8 cellular contexts compared by ENCODE assay signal in the genomic region with DNA sequence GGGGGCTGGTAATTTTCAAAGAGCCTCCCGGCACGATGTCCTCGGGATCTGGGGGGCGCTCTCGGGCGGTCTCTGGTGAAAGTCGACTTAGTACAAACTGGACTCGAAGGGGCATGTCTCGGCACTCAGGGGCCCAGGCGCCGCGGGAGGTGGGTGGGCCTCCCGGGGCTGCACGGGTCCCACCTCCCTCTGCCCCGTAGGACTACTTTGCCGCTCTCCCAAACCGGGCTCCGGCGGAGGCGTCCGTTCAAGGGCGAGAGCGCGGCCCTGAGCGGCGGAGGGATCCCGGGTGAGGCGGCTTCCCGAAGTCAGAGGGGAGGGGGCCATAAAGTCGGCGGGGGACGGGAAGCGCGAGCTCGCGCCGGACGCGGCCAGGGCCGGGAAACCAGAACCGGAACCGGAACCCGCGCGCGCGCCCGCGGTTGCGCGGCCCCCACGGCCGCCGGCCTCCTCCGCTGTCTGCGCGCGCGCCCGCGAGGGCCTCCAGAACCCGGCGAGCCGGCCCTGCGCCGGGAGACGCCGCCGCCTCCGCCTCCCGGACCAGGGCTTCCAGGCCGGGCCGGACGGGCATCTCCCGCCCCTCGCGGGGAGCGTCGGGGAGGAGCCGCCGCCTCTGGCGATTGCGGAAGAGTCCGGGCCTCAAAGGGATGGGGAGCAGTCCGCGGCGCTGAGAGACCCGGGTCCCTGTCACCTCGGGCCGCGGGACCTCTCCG. TPM values are rescaled to one million over a fixed set of nuclear protein-coding genes. Genes with fewer than 3 reads are reported as not detected.
DNase-seq lines count a peak whose midpoint lies in the region; ATAC-seq and TF ChIP-seq lines count a peak whose summit lies in the region.

A gene with protein sequence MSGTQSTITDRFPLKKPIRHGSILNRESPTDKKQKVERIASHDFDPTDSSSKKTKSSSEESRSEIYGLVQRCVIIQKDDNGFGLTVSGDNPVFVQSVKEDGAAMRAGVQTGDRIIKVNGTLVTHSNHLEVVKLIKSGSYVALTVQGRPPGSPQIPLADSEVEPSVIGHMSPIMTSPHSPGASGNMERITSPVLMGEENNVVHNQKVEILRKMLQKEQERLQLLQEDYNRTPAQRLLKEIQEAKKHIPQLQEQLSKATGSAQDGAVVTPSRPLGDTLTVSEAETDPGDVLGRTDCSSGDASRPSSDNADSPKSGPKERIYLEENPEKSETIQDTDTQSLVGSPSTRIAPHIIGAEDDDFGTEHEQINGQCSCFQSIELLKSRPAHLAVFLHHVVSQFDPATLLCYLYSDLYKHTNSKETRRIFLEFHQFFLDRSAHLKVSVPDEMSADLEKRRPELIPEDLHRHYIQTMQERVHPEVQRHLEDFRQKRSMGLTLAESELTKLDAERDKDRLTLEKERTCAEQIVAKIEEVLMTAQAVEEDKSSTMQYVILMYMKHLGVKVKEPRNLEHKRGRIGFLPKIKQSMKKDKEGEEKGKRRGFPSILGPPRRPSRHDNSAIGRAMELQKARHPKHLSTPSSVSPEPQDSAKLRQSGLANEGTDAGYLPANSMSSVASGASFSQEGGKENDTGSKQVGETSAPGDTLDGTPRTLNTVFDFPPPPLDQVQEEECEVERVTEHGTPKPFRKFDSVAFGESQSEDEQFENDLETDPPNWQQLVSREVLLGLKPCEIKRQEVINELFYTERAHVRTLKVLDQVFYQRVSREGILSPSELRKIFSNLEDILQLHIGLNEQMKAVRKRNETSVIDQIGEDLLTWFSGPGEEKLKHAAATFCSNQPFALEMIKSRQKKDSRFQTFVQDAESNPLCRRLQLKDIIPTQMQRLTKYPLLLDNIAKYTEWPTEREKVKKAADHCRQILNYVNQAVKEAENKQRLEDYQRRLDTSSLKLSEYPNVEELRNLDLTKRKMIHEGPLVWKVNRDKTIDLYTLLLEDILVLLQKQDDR (N-terminal part only) (plus strand): TSS at position 486 of the 713 bp plus-strand sequence. CDS start 831 bp downstream, outside the sequence.

- H3K9me3 ChIP-seq in right atrium auricular region (no peaks in the 10 kb centered on the region), psoas muscle (no peaks in the 10 kb centered on the region)

- H3K36me3 ChIP-seq in GM06990 (ENCODE audit: control insufficient read depth, insufficient read depth, low read length) (no peaks in the 10 kb centered on the region), right atrium auricular region (no peaks in the 10 kb centered on the region), psoas muscle (ENCODE audit: insufficient read depth in 1 of 2, low read depth in 1 of 2) (no peaks in the 10 kb centered on the region)

- peak; percentile 83 to 89 (median 84) for ATAC-seq in psoas muscle

- H3K27me3 ChIP-seq in GM06990 (replicated peaks; ENCODE audit: control insufficient read depth, insufficient read depth, low read length) (no peaks in the 10 kb centered on the region), right atrium auricular region (no peaks in the 10 kb centered on the region), psoas muscle (ENCODE audit: insufficient read depth in 3 of 3, low read length in 2 of 3) (no peaks in the 10 kb centered on the region)

- peak; percentile 76 for TF ChIP-seq CTCF in GM06990 (IDR thresholded peaks at IDR 0.05; ENCODE audit: insufficient read depth, low read length, poor library complexity, severe bottlenecking)
- TF ChIP-seq CTCF in HFF-Myc (IDR thresholded peaks at IDR 0.05; ENCODE audit: low read depth, low read length, missing control alignments) = peak; percentile 35
- TF ChIP-seq CTCF in right atrium auricular region (IDR thresholded peaks at IDR 0.05) = peak in 1 of 2 donors; percentile 54
- TF ChIP-seq CTCF in psoas muscle (IDR thresholded peaks at IDR 0.05) = peak; percentile 18

- DNase-seq in GM06990 (ENCODE audit: extremely low read depth, insufficient read length) (peak; percentile 97), HFF-Myc (ENCODE audit: extremely low read depth, low read depth) (peak; percentile 82), NCI-H1417 (lab: John Stamatoyannopoulos, UW) (peak; percentile 97 to 98 (median 97)), T-helper 2 cell (peak; percentile 23 to 80 (median 52)), anterior cingulate cortex (lab: John Stamatoyannopoulos, UW) (peak in 57 of 58 donors; percentile 52 to 95 (median 90)), right atrium auricular region (ENCODE audit: low spot score) (peak; percentile 93), psoas muscle (peak; percentile 98 to 99), ureter (ENCODE audit: low spot score) (peak; percentile 96)

- WGBS in psoas muscle, 3 donors = 0% methylated on average over 56 to 92 of the region's 92 CpGs

- intact Hi-C loops in psoas muscle (cut with DNase I) = loop anchor here (1.0 to 5.0 kb wide), 4 partner anchors 65 to 96 kb away; no protein-coding TSS in a partner anchor

- H3K4me1 ChIP-seq in right atrium auricular region = peaks cover 0 to 72% of the 10 kb centered on the region in 2 donors
- H3K4me1 ChIP-seq in psoas muscle = peaks cover 33% of the 10 kb centered on the region

- H3K27ac ChIP-seq in right atrium auricular region = peak within 1 kb of the TSS; percentile 97 to 100
- H3K27ac ChIP-seq in psoas muscle = peak within 1 kb of the TSS; percentile 98

- H3K4me3 ChIP-seq in GM06990 (replicated peaks; ENCODE audit: low read depth, low read length) (peak within 1 kb of the TSS; percentile 91), HFF-Myc (replicated peaks; ENCODE audit: low read depth, low read length) (peak within 1 kb of the TSS; percentile 93), right atrium auricular region (peak within 1 kb of the TSS; percentile 93 to 97), psoas muscle (peak within 1 kb of the TSS; percentile 96)

RNA-seq across cellular contexts. Expression of the gene that starts here (rescaled TPM):
- 10 to 100 TPM; 84.0 to 87.2 TPM for total RNA-seq in right atrium auricular region
- total RNA-seq in psoas muscle = 100 to 1,000 TPM in 1 of 4 donors, 10 to 100 TPM in 3; 45.6 to 102 (median 76.1) TPM
- 10 to 100 TPM; 14.8 to 40.0 (median 15.7) TPM for polyA plus RNA-seq in psoas muscle
- total RNA-seq in ureter = 163 TPM

Comparison
In these comparisons a context has a peak if more than half of its experiments do, and no peak if none do; other contexts are left out.
1. Peak in every context shown above with its lines: DNase-seq, ATAC-seq, H3K4me3 ChIP-seq and H3K27ac ChIP-seq.